In the genomic region with DNA sequence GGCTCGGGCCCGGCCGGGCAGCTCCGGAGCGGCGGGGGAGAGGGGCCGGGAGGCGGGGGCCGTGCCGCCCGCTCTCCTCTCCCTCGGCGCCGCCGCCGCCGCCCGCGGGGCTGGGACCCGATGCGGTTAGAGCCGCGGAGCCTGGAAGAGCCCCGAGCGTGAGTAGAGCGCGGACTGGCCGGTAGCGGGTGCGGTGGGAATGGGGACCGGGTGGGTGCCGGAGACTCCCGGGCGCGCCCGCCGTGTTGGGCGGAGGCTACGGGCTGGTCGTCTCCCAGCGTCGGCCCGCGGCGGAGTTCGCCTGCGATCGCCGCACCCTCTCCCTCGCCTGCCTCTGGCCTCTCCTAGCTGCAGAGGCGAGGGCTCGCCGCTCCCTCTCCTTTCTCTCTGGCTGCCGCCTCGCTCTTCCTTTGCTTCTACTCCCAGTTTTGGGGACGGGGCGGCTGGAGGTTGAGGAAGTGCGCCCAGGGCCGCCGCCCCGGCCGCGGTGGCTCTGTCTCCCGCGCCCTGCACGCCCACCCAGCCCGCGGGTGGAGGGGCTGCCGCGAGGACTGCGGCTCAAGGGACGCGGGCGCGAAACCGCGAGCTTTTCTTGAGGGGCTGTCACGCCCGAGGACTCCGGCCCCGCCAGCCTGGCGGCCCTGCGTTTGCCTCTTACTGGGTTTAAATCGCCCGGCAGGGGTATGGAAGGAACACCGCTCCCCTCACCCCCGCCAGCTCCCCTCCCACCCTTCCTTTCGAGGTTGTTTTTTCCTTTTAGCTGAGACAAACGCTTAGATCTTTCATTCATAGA, we compare ENCODE assay signal across 8 cellular contexts. TPM values are rescaled to one million over a fixed set of nuclear protein-coding genes. Genes with fewer than 3 reads are reported as not detected.
A peak's percentile ranks its signal among the peaks of the same experiment; 100 is the strongest.
DNase-seq lines count a peak whose midpoint lies in the region; ATAC-seq and TF ChIP-seq lines count a peak whose summit lies in the region.

No MANE protein-coding gene starts in this region.

- H3K27me3 ChIP-seq in CD8-positive, alpha-beta T cell (ENCODE audit: insufficient read depth, low read length) = no peaks in the 10 kb centered on the region
- no peaks in the 10 kb centered on the region for H3K27me3 ChIP-seq in thoracic aorta (replicated peaks; ENCODE audit: insufficient read depth)

- no peak for TF ChIP-seq CTCF in CD8-positive, alpha-beta T cell (IDR thresholded peaks at IDR 0.05)
- TF ChIP-seq CTCF in omental fat pad (IDR thresholded peaks at IDR 0.05) (no peak), thoracic aorta (IDR thresholded peaks at IDR 0.05) (no peak)

- peak overlapping the region; percentile 77 for H3K4me3 ChIP-seq in CD8-positive, alpha-beta T cell (ENCODE audit: low read depth, low read length)
- peak overlapping the region; percentile 96 for H3K4me3 ChIP-seq in thoracic aorta

- no peaks in the 10 kb centered on the region for H3K27me3 Mint-ChIP-seq in CD8-positive, alpha-beta T cell (ENCODE audit: low read depth)
- no peaks in the 10 kb centered on the region for H3K27me3 Mint-ChIP-seq in activated naive CD4-positive, alpha-beta T cell treated with anti-CD3 and anti-CD28 coated beads for 36 hours (ENCODE audit: low read depth)

- no peaks in the 10 kb centered on the region for H3K9me3 ChIP-seq in CD8-positive, alpha-beta T cell (ENCODE audit: low read length)
- no peaks in the 10 kb centered on the region for H3K9me3 ChIP-seq in thoracic aorta

- peaks cover 6% of the 10 kb centered on the region for H3K36me3 Mint-ChIP-seq in CD8-positive, alpha-beta T cell
- no peaks in the 10 kb centered on the region for H3K36me3 Mint-ChIP-seq in activated naive CD4-positive, alpha-beta T cell treated with anti-CD3 and anti-CD28 coated beads for 36 hours (ENCODE audit: low read depth)

- H3K27ac Mint-ChIP-seq in CD8-positive, alpha-beta T cell = peak overlapping the region; percentile 99
- peak overlapping the region; percentile 96 for H3K27ac Mint-ChIP-seq in activated naive CD4-positive, alpha-beta T cell treated with anti-CD3 and anti-CD28 coated beads for 36 hours

- peaks cover 32% of the 10 kb centered on the region for H3K4me1 ChIP-seq in CD8-positive, alpha-beta T cell (ENCODE audit: insufficient read depth, low read length)
- peaks cover 15 to 27% of the 10 kb centered on the region in 2 donors for H3K4me1 ChIP-seq in thoracic aorta (ENCODE audit: control insufficient read depth in 1 of 2, low read depth in 2 of 2)

- H3K4me3 Mint-ChIP-seq in CD8-positive, alpha-beta T cell = peak overlapping the region; percentile 93
- H3K4me3 Mint-ChIP-seq in activated naive CD4-positive, alpha-beta T cell treated with anti-CD3 and anti-CD28 coated beads for 36 hours = peak overlapping the region; percentile 94

- H3K4me1 Mint-ChIP-seq in CD8-positive, alpha-beta T cell (ENCODE audit: low read depth) = peaks cover 41% of the 10 kb centered on the region
- H3K4me1 Mint-ChIP-seq in activated naive CD4-positive, alpha-beta T cell treated with anti-CD3 and anti-CD28 coated beads for 36 hours (ENCODE audit: low read depth) = peaks cover 36% of the 10 kb centered on the region

- H3K9me3 Mint-ChIP-seq in CD8-positive, alpha-beta T cell = no peaks in the 10 kb centered on the region
- H3K9me3 Mint-ChIP-seq in activated naive CD4-positive, alpha-beta T cell treated with anti-CD3 and anti-CD28 coated beads for 36 hours = no peaks in the 10 kb centered on the region

- DNase-seq in CD8-positive, alpha-beta T cell = peak; percentile 34 to 81 (median 65)
- peak; percentile 64 for DNase-seq in activated naive CD4-positive, alpha-beta T cell treated with anti-CD3 and anti-CD28 coated beads for 36 hours
- DNase-seq in glomerular visceral epithelial cell (ENCODE audit: extremely low spot score) (peak; percentile 38), omental fat pad (ENCODE audit: low spot score) (no peak), thoracic aorta (ENCODE audit: low spot score) (peak; percentile 4)

- H3K36me3 ChIP-seq in CD8-positive, alpha-beta T cell (ENCODE audit: insufficient read depth, low read length) = no peaks in the 10 kb centered on the region
- no peaks in the 10 kb centered on the region for H3K36me3 ChIP-seq in thoracic aorta

- ATAC-seq in CD8-positive, alpha-beta T cell = peak; percentile 39
- ATAC-seq in GM19455 (IDR thresholded peaks at IDR 0.05; ENCODE audit: unreplicated experiment) (peak; percentile 28), HG03558 (IDR thresholded peaks at IDR 0.05; ENCODE audit: extremely low read depth, unreplicated experiment) (peak; percentile 1), omental fat pad (ENCODE audit: low FRiP score) (peak; percentile 36), thoracic aorta (ENCODE audit: insufficient number of reproducible peaks, low FRiP score, low read depth) (peak; percentile 0)

- intact Hi-C loops in CD8-positive, alpha-beta T cell (cut with DNase I, micrococcal nuclease) = loop anchor here (1.0 to 5.0 kb wide), 9 partner anchors 48 to 504 kb away; a partner anchor contains a TSS
- intact Hi-C loops in activated naive CD4-positive, alpha-beta T cell treated with anti-CD3 and anti-CD28 coated beads for 36 hours (cut with micrococcal nuclease) = loop anchor here (1.0 to 5.0 kb wide), 12 partner anchors 10 to 1948 kb away; a partner anchor contains a TSS

- CTCF ChIA-PET in CD8-positive, alpha-beta T cell (lab: Charles Lee) = interaction anchor here (0.9 to 4.3 kb wide), 10 partner anchors 10 to 454 kb away, joined by 3 to 30 read pairs (median 4); no protein-coding TSS in a partner anchor
- CTCF ChIA-PET in activated naive CD4-positive, alpha-beta T cell treated with anti-CD3 and anti-CD28 coated beads for 36 hours (lab: Charles Lee) = interaction anchor here (0.7 to 3.9 kb wide), 11 partner anchors 31 to 176 kb away, joined by 3 to 19 read pairs (median 3); a partner anchor contains a TSS

- POLR2A ChIA-PET in CD8-positive, alpha-beta T cell (lab: Charles Lee) = interaction anchor here (0.8 to 3.1 kb wide), 17 partner anchors 10 to 1454 kb away, joined by 3 to 23 read pairs (median 7); a partner anchor contains a TSS

- TF ChIP-seq POLR2A in Raji (IDR thresholded peaks at IDR 0.05; ENCODE audit: insufficient read depth, low read depth, low read length) = peak; percentile 42; the same call in 1 of the 2 replicates

- H3K27ac ChIP-seq in CD8-positive, alpha-beta T cell (ENCODE audit: low read depth, low read length) = peak overlapping the region; percentile 94
- peak overlapping the region; percentile 96 to 98 for H3K27ac ChIP-seq in thoracic aorta

RNA-seq across cellular contexts. Expression of a gene that starts 0.5 kb away (rescaled TPM):
- 10 to 100 TPM; 60.3 to 61.8 TPM for total RNA-seq in CD8-positive, alpha-beta T cell
- 10 to 100 TPM; 15.8 to 15.9 TPM for total RNA-seq in activated naive CD4-positive, alpha-beta T cell treated with anti-CD3 and anti-CD28 coated beads for 36 hours
- total RNA-seq in omental fat pad = 10 to 100 TPM; 28.8 to 75.6 (median 48.0) TPM
- total RNA-seq in thoracic aorta = 10 to 100 TPM; 33.9 to 39.5 TPM
